In genomic region chr13:102055116-102055515, GRCh38 we compare ENCODE assay signal across 32 cellular contexts.
"Had no signal": no experiment of that assay in that cellular context is flagged by ENCODE, and none has a peak within 500 bp of the region (broad histone marks: within the 10 kb centered on the region; RNA-seq: fewer than 3 reads in every experiment).

No MANE protein-coding gene starts in this region.

- H3K27me3 Mint-ChIP-seq: activated CD4-positive, alpha-beta memory T cell treated with anti-CD3 and anti-CD28 coated beads for 36 hours; activated CD4-positive, alpha-beta T cell treated with anti-CD3 and anti-CD28 coated beads for 36 hours; activated CD4-positive, alpha-beta T cell treated with anti-CD3 and anti-CD28 coated beads, Interleukin-2, amount 10 ng/mL, durations not matched to agents 24 days and 14 days; activated CD8-positive, alpha-beta memory T cell treated with anti-CD3 and anti-CD28 coated beads, Interleukin-2, amount 10 ng/mL, durations not matched to agents 7 days and 5 days; activated naive CD4-positive, alpha-beta T cell treated with anti-CD3 and anti-CD28 coated beads, Interleukin-2, amount 50 U/mL, for 24 hours; activated naive CD8-positive, alpha-beta T cell treated with anti-CD3 and anti-CD28 coated beads for 36 hours; activated naive CD8-positive, alpha-beta T cell treated with anti-CD3 and anti-CD28 coated beads, Interleukin-2, amount 50 U/mL, for 24 hours had no signal

- H3K27me3 ChIP-seq: adrenal gland, body of pancreas, colonic mucosa, esophagus squamous epithelium had no signal

- H3K9me3 ChIP-seq: colonic mucosa had no signal

- H3K27ac Mint-ChIP-seq: activated CD4-positive, alpha-beta memory T cell treated with anti-CD3 and anti-CD28 coated beads for 36 hours; activated CD4-positive, alpha-beta T cell treated with anti-CD3 and anti-CD28 coated beads for 36 hours; activated CD4-positive, alpha-beta T cell treated with anti-CD3 and anti-CD28 coated beads, Interleukin-2, amount 10 ng/mL, durations not matched to agents 24 days and 14 days; activated CD8-positive, alpha-beta memory T cell treated with anti-CD3 and anti-CD28 coated beads, Interleukin-2, amount 10 ng/mL, durations not matched to agents 7 days and 5 days; activated CD8-positive, alpha-beta T cell treated with anti-CD3 and anti-CD28 coated beads, Interleukin-2, amount 10 ng/mL, durations not matched to agents 7 days and 5 days; activated naive CD4-positive, alpha-beta T cell treated with anti-CD3 and anti-CD28 coated beads for 36 hours; activated naive CD4-positive, alpha-beta T cell treated with anti-CD3 and anti-CD28 coated beads, Interleukin-2, amount 50 U/mL, for 24 hours; activated naive CD8-positive, alpha-beta T cell treated with anti-CD3 and anti-CD28 coated beads for 36 hours; activated naive CD8-positive, alpha-beta T cell treated with anti-CD3 and anti-CD28 coated beads, Interleukin-2, amount 50 U/mL, for 24 hours; activated T-helper 1 cell treated with anti-CD3 and anti-CD28 coated beads, Interleukin-12 subunit alpha, Interleukin-12 subunit beta, Interleukin-2, Interleukin-4 antibody, amounts not matched to agents 30 ng/mL and 10 ng/mL and 1 ng/mL, durations not matched to agents 14 hours and 24 hours and 36 hours; activated T-helper 2 cell treated with anti-CD3 and anti-CD28 coated beads, Interferon-gamma antibody, Interleukin-2, Interleukin-4, amounts not matched to agents 10 μg/mL and 5 μg/mL and 100 μg/mL, durations not matched to agents 14 hours and 24 hours and 36 hours; T-helper 17 cell; T-helper 2 cell treated with Interferon-gamma antibody and Interleukin-4, amounts not matched to agents 5 μg/mL and 100 μg/mL, for 36 hours had no signal

- H3K27ac ChIP-seq: adrenal gland, body of pancreas, colonic mucosa, epithelial cell of prostate, esophagus squamous epithelium had no signal

- H3K36me3 Mint-ChIP-seq: activated CD4-positive, alpha-beta memory T cell treated with anti-CD3 and anti-CD28 coated beads for 36 hours; activated CD8-positive, alpha-beta memory T cell treated with anti-CD3 and anti-CD28 coated beads, Interleukin-2, amount 10 ng/mL, durations not matched to agents 7 days and 5 days; activated naive CD4-positive, alpha-beta T cell treated with anti-CD3 and anti-CD28 coated beads, Interleukin-2, amount 50 U/mL, for 24 hours; activated naive CD8-positive, alpha-beta T cell treated with anti-CD3 and anti-CD28 coated beads for 36 hours had no signal

- H3K4me3 Mint-ChIP-seq: activated CD4-positive, alpha-beta memory T cell treated with anti-CD3 and anti-CD28 coated beads for 36 hours; activated CD4-positive, alpha-beta T cell treated with anti-CD3 and anti-CD28 coated beads for 36 hours; activated CD4-positive, alpha-beta T cell treated with anti-CD3 and anti-CD28 coated beads, Interleukin-2, amount 10 ng/mL, durations not matched to agents 24 days and 14 days; activated CD8-positive, alpha-beta memory T cell treated with anti-CD3 and anti-CD28 coated beads, Interleukin-2, amount 10 ng/mL, durations not matched to agents 7 days and 5 days; activated CD8-positive, alpha-beta T cell treated with anti-CD3 and anti-CD28 coated beads, Interleukin-2, amount 10 ng/mL, durations not matched to agents 7 days and 5 days; activated naive CD4-positive, alpha-beta T cell treated with anti-CD3 and anti-CD28 coated beads for 36 hours; activated naive CD4-positive, alpha-beta T cell treated with anti-CD3 and anti-CD28 coated beads, Interleukin-2, amount 50 U/mL, for 24 hours; activated naive CD8-positive, alpha-beta T cell treated with anti-CD3 and anti-CD28 coated beads for 36 hours; activated naive CD8-positive, alpha-beta T cell treated with anti-CD3 and anti-CD28 coated beads, Interleukin-2, amount 50 U/mL, for 24 hours; activated T-helper 1 cell treated with anti-CD3 and anti-CD28 coated beads, Interleukin-12 subunit alpha, Interleukin-12 subunit beta, Interleukin-2, Interleukin-4 antibody, amounts not matched to agents 30 ng/mL and 10 ng/mL and 1 ng/mL, durations not matched to agents 14 hours and 24 hours and 36 hours; T-helper 17 cell; T-helper 2 cell treated with Interferon-gamma antibody and Interleukin-4, amounts not matched to agents 5 μg/mL and 100 μg/mL, for 36 hours had no signal

- DNase-seq: activated CD4-positive, alpha-beta memory T cell treated with anti-CD3 and anti-CD28 coated beads for 36 hours; activated CD4-positive, alpha-beta T cell treated with anti-CD3 and anti-CD28 coated beads for 36 hours; activated CD4-positive, alpha-beta T cell treated with anti-CD3 and anti-CD28 coated beads, Interleukin-2, amount 10 ng/mL, durations not matched to agents 24 days and 14 days; activated CD4-positive, CD25-positive, alpha-beta regulatory T cell; activated CD4-positive, CD25-positive, alpha-beta regulatory T cell treated with anti-CD3 and anti-CD28 coated beads, Interleukin-2, amount 50 U/mL, for 72 hours; activated CD8-positive, alpha-beta memory T cell treated with anti-CD3 and anti-CD28 coated beads, Interleukin-2, amount 10 ng/mL, durations not matched to agents 7 days and 5 days; activated CD8-positive, alpha-beta memory T cell treated with anti-CD3 and anti-CD28 coated beads, Interleukin-2, amount 50 U/mL, for 4 hours; activated CD8-positive, alpha-beta T cell treated with anti-CD3 and anti-CD28 coated beads, Interleukin-2, amount 10 ng/mL, durations not matched to agents 7 days and 5 days; activated effector memory CD4-positive, alpha-beta T cell treated with anti-CD3 and anti-CD28 coated beads, Interleukin-2, amount 50 U/mL, for 16 hours; activated naive CD4-positive, alpha-beta T cell treated with anti-CD3 and anti-CD28 coated beads for 36 hours; activated naive CD8-positive, alpha-beta T cell treated with anti-CD3 and anti-CD28 coated beads for 36 hours; activated naive CD8-positive, alpha-beta T cell treated with anti-CD3 and anti-CD28 coated beads, Interleukin-2, amount 50 U/mL, for 24 hours; activated T-cell treated with anti-CD3 and anti-CD28 coated beads, Interleukin-2, amount 50 U/mL, for 1 hour; activated T-cell treated with anti-CD3 and anti-CD28 coated beads, Interleukin-2, amount 50 U/mL, for 48 hours; adrenal gland; amygdala; aorta; body of pancreas; caudate nucleus; colonic mucosa; effector CD8-positive, alpha-beta T cell; esophagus squamous epithelium; foreskin fibroblast; head of caudate nucleus; T-helper 1 cell; T-helper 17 cell; T1000 had no signal

- ATAC-seq: activated CD4-positive, alpha-beta T cell treated with anti-CD3 and anti-CD28 coated beads for 36 hours; activated CD8-positive, alpha-beta memory T cell treated with anti-CD3 and anti-CD28 coated beads, Interleukin-2, amount 10 ng/mL, durations not matched to agents 7 days and 5 days; activated CD8-positive, alpha-beta T cell treated with anti-CD3 and anti-CD28 coated beads, Interleukin-2, amount 10 ng/mL, durations not matched to agents 7 days and 5 days; activated naive CD8-positive, alpha-beta T cell treated with anti-CD3 and anti-CD28 coated beads, Interleukin-2, amount 50 U/mL, for 24 hours; body of pancreas; T-helper 17 cell had no signal

- H3K4me3 ChIP-seq: adrenal gland, body of pancreas, colonic mucosa, esophagus squamous epithelium had no signal

- H3K36me3 ChIP-seq: adrenal gland, colonic mucosa, esophagus squamous epithelium had no signal

- H3K4me1 Mint-ChIP-seq: activated CD4-positive, alpha-beta T cell treated with anti-CD3 and anti-CD28 coated beads for 36 hours; activated CD4-positive, alpha-beta T cell treated with anti-CD3 and anti-CD28 coated beads, Interleukin-2, amount 10 ng/mL, durations not matched to agents 24 days and 14 days; activated CD8-positive, alpha-beta memory T cell treated with anti-CD3 and anti-CD28 coated beads, Interleukin-2, amount 10 ng/mL, durations not matched to agents 7 days and 5 days; activated naive CD4-positive, alpha-beta T cell treated with anti-CD3 and anti-CD28 coated beads, Interleukin-2, amount 50 U/mL, for 24 hours; activated naive CD8-positive, alpha-beta T cell treated with anti-CD3 and anti-CD28 coated beads for 36 hours; activated naive CD8-positive, alpha-beta T cell treated with anti-CD3 and anti-CD28 coated beads, Interleukin-2, amount 50 U/mL, for 24 hours; T-helper 17 cell had no signal

- H3K4me1 ChIP-seq: adrenal gland, body of pancreas, colonic mucosa had no signal
